8 cellular contexts compared by ENCODE assay signal in genomic region chr10:91796332-91797076, GRCh38. TPM values are rescaled to one million over a fixed set of nuclear protein-coding genes. Genes with fewer than 3 reads are reported as not detected.
DNase-seq lines count a peak whose midpoint lies in the region; ATAC-seq and TF ChIP-seq lines count a peak whose summit lies in the region.

No MANE protein-coding gene starts in this region.

- no peaks in the 10 kb centered on the region for H3K9me3 ChIP-seq in lung (ENCODE audit: control insufficient read depth in 2 of 2, insufficient read depth in 1 of 2, low read length in 1 of 2)

- H3K4me3 ChIP-seq in choroid plexus epithelial cell (ENCODE audit: low read depth, low read length) = peak overlapping the region; percentile 43
- no peak overlapping the region for H3K4me3 ChIP-seq in lung

- no peaks in the 10 kb centered on the region for H3K27me3 Mint-ChIP-seq in activated B cell treated with CpG ODN at 0.5 μM for 24 hours

- H3K4me1 ChIP-seq in lung (ENCODE audit: control insufficient read depth in 2 of 2, insufficient read depth in 2 of 2, low read length in 2 of 2) = peaks cover 0 to 7% of the 10 kb centered on the region in 2 donors

- POLR2A ChIA-PET in activated B cell treated with CpG ODN at 0.5 μM for 24 hours (lab: Charles Lee) = interaction anchor here (1.1 to 4.3 kb wide), 5 partner anchors 13 to 795 kb away, joined by 3 to 28 read pairs (median 7); partner anchors contain the start of gene BTAF1

- peak overlapping the region; percentile 97 for H3K27ac Mint-ChIP-seq in activated B cell treated with CpG ODN at 0.5 μM for 24 hours

- 13 to 17% methylated on average over 11 of the region's 11 CpGs for WGBS in lung, 2 donors

- H3K27me3 ChIP-seq in lung (ENCODE audit: control insufficient read depth, insufficient read depth) = no peaks in the 10 kb centered on the region

- H3K36me3 ChIP-seq in lung (ENCODE audit: control insufficient read depth in 2 of 2, insufficient read depth in 2 of 2, low read length in 2 of 2) = no peaks in the 10 kb centered on the region

- H3K36me3 Mint-ChIP-seq in activated B cell treated with CpG ODN at 0.5 μM for 24 hours (ENCODE audit: low read depth) = peaks cover 27% of the 10 kb centered on the region

- H3K27ac ChIP-seq in lung (ENCODE audit: low read depth in 1 of 2, low read length in 1 of 2) = peak overlapping the region; percentile 3 to 53

- intact Hi-C loops in activated B cell treated with CpG ODN at 0.5 μM for 24 hours (cut with micrococcal nuclease) = loop anchor here (5.0 to 10.0 kb wide), 6 partner anchors 572 to 1909 kb away; partner anchors contain the start of genes EXOC6, IDE and PCGF5

- peak; percentile 48 for DNase-seq in NK-92 treated with Interleukin-12 subunit alpha and Interleukin-12 subunit beta, amount 100 ng/mL, for 24 hours (lab: John Stamatoyannopoulos, UW)
- DNase-seq in NK-92 (lab: John Stamatoyannopoulos, UW; ENCODE audit: unreplicated experiment) (no peak), activated B cell treated with CpG ODN at 0.5 μM for 24 hours (peak; percentile 20), choroid plexus epithelial cell (ENCODE audit: low read depth) (peak; percentile 15), lung (ENCODE audit: low spot score) (peak; percentile 39), DMS79 (lab: John Stamatoyannopoulos, UW) (no peak)
- DNase-seq in stimulated activated CD8-positive, alpha-beta memory T cell treated with anti-CD3 and anti-CD28 coated beads, Interleukin-12 subunit alpha, Interleukin-12 subunit beta, amount 100 ng/mL, for 4 hours (ENCODE audit: low read depth) = peak; percentile 13

- ATAC-seq in HG03558 (IDR thresholded peaks at IDR 0.05; ENCODE audit: extremely low read depth, unreplicated experiment) = peak; percentile 24
- ATAC-seq in activated B cell treated with CpG ODN at 0.5 μM for 24 hours (ENCODE audit: low read depth) = peak; percentile 47
- ATAC-seq in lung (ENCODE audit: insufficient read depth, low FRiP score) = no peak

- peaks cover 51% of the 10 kb centered on the region for H3K4me1 Mint-ChIP-seq in activated B cell treated with CpG ODN at 0.5 μM for 24 hours

- TF ChIP-seq CTCF in activated B cell treated with CpG ODN at 0.5 μM for 24 hours (IDR thresholded peaks at IDR 0.05) (no peak), choroid plexus epithelial cell (conservative IDR thresholded peaks at IDR 0.05; ENCODE audit: low read depth, low read length) (no peak), lung (IDR thresholded peaks at IDR 0.05; ENCODE audit: control extremely low read depth, extremely low read depth) (no peak)

- peak overlapping the region; percentile 87 for H3K4me3 Mint-ChIP-seq in activated B cell treated with CpG ODN at 0.5 μM for 24 hours

- no peaks in the 10 kb centered on the region for H3K9me3 Mint-ChIP-seq in activated B cell treated with CpG ODN at 0.5 μM for 24 hours

- CTCF ChIA-PET in activated B cell treated with CpG ODN at 0.5 μM for 24 hours (lab: Charles Lee) = interaction anchor here (0.8 to 1.8 kb wide), 2 partner anchors 38 to 112 kb away, joined by 3 to 9 read pairs; partner anchors contain the start of gene FGFBP3

RNA-seq across cellular contexts. Expression of gene TNKS2, which starts 1.7 kb away (rescaled TPM):
- total RNA-seq in activated B cell treated with CpG ODN at 0.5 μM for 24 hours (29.5 and 33.1 TPM in 2 replicates), lung (10 to 100 TPM; 28.2 to 80.1 TPM)
- polyA plus RNA-seq in lung = 10 to 100 TPM in 1 of 2 donors, 1 to 10 TPM in 1; 8.6 to 18.4 TPM

Comparison
In these comparisons a context has a peak if more than half of its experiments do, and no peak if none do; other contexts are left out.
1. DNase-seq: peak in NK-92 treated with Interleukin-12 subunit alpha and Interleukin-12 subunit beta, amount 100 ng/mL, for 24 hours (single experiment), activated B cell treated with CpG ODN at 0.5 μM for 24 hours (single experiment), choroid plexus epithelial cell (single experiment), lung (single experiment) and stimulated activated CD8-positive, alpha-beta memory T cell treated with anti-CD3 and anti-CD28 coated beads, Interleukin-12 subunit alpha, Interleukin-12 subunit beta, amount 100 ng/mL, for 4 hours (single experiment); none in NK-92 (single experiment) and DMS79 (single experiment).